Comparison of ENCODE assay signal across 1 cellular context in the genomic region with DNA sequence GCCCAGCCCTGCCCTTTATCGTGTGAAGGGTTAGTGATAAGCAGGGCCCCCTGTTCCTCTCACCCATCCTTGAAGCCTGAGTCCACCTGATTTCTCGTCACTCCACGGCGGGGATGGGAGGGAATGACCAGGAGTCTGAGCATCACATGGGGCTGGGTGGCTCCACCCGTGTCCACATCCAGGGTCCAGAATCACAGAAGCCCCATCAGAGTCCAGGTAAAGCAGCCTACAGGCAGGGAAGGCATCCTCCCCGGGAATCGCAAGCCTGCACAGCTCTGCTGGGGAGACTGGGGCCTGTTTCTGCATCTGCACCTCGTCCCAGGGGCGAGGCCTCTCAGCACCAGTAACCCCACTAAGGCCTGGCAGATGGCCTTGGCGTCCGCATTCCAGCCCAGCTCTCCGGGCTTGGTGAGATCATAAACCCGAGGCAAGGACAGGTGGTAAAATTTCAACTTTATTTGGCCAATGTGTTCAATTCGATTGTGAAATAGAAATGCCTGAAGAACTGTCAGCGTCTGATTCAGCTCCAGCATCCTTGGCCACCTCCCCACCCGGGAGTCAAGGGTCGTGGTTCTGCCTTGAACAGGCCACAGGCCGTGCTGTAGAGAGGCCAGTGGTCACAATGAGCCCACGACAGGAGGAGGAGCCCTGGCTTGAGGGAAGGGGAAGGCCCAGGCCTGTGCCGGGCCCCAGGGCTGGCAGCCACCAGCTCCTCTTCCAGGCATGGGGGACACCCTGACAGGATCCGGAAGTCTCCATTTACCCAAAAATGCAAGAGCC.
A peak's percentile ranks its signal among the peaks of the same experiment; 100 is the strongest.
TF ChIP-seq lines count a peak whose summit lies in the region.

No MANE protein-coding gene starts in this region.

TF ChIP-seq in A549, 52 proteins besides CTCF, POLR2A, EP300 and RAD21 (continued from another document):
- TF ChIP-seq TFCP2L1 (CRISPR knock-in tag; IDR thresholded peaks at IDR 0.05) (no peak), JUN (IDR thresholded peaks at IDR 0.05) (peak; percentile 26 to 32; a peak in 1 of 5 replicates)
